In genomic region chr14:67583711-67584644, GRCh38 we compare ENCODE assay signal across 8 cellular contexts. TPM values are rescaled to one million over a fixed set of nuclear protein-coding genes. Genes with fewer than 3 reads are reported as not detected.
DNase-seq lines count a peak whose midpoint lies in the region; ATAC-seq and TF ChIP-seq lines count a peak whose summit lies in the region.

No MANE protein-coding gene starts in this region.

- no peaks in the 10 kb centered on the region for H3K27me3 Mint-ChIP-seq in naive thymus-derived CD8-positive, alpha-beta T cell

- H3K27ac Mint-ChIP-seq in naive thymus-derived CD8-positive, alpha-beta T cell: peak overlapping the region in 2 of 10 donors; percentile 19 to 40

- no peaks in the 10 kb centered on the region for H3K9me3 Mint-ChIP-seq in naive thymus-derived CD8-positive, alpha-beta T cell

- DNase-seq in AG20443 (ENCODE audit: low spot score) (peak; percentile 74), GM03348 (ENCODE audit: low spot score) (peak; percentile 75), T-helper 9 cell (peak; percentile 10), erythroblast (lab: John Stamatoyannopoulos, UW) (peak; percentile 65 to 78)
- DNase-seq in naive thymus-derived CD8-positive, alpha-beta T cell: peak in 4 of 10 donors; percentile 30 to 42 (median 35)
- no peak for DNase-seq in NK-92 treated with Interleukin-12 subunit alpha and Interleukin-12 subunit beta, amount 100 ng/mL, for 24 hours (lab: John Stamatoyannopoulos, UW)

- no peak for TF ChIP-seq EP300 in Ishikawa (IDR thresholded peaks at IDR 0.05; ENCODE audit: borderline replicate concordance)

- peak; percentile 79 for TF ChIP-seq RAD21 in Ishikawa (IDR thresholded peaks at IDR 0.05; ENCODE audit: low read depth)

- TF ChIP-seq POLR2A in erythroblast (IDR thresholded peaks at IDR 0.05; ENCODE audit: low read length): no peak

- H3K4me3 Mint-ChIP-seq in naive thymus-derived CD8-positive, alpha-beta T cell: no peak overlapping the region

- H3K4me1 Mint-ChIP-seq in naive thymus-derived CD8-positive, alpha-beta T cell: no peaks in the 10 kb centered on the region

- H3K36me3 Mint-ChIP-seq in naive thymus-derived CD8-positive, alpha-beta T cell: peaks cover 0 to 12% (median 0%) of the 10 kb centered on the region in 3 donors

- ATAC-seq in naive thymus-derived CD8-positive, alpha-beta T cell: peak; percentile 53 to 81
- ATAC-seq in HG02571 (IDR thresholded peaks at IDR 0.05; ENCODE audit: unreplicated experiment): no peak

- POLR2A ChIA-PET in naive thymus-derived CD8-positive, alpha-beta T cell (lab: Charles Lee): no interaction called here

TF ChIP-seq in Ishikawa, 13 proteins besides CTCF, POLR2A, EP300 and RAD21:
- TF ChIP-seq TCF12 (IDR thresholded peaks at IDR 0.05; ENCODE audit: low read depth) (no peak), ZBTB7A (IDR thresholded peaks at IDR 0.05; ENCODE audit: low read depth) (no peak), FOXM1 (IDR thresholded peaks at IDR 0.05; ENCODE audit: borderline replicate concordance, low read depth) (no peak), YY1 (IDR thresholded peaks at IDR 0.05; ENCODE audit: low read depth) (no peak), MAX (IDR thresholded peaks at IDR 0.05) (no peak), NFIC (IDR thresholded peaks at IDR 0.05) (no peak), CREB1 (IDR thresholded peaks at IDR 0.05; ENCODE audit: low read depth) (no peak), EGR1 (IDR thresholded peaks at IDR 0.05) (no peak), TEAD4 (IDR thresholded peaks at IDR 0.05) (no peak), USF1 (IDR thresholded peaks at IDR 0.05) (no peak)
- TF ChIP-seq, protein P1, sequence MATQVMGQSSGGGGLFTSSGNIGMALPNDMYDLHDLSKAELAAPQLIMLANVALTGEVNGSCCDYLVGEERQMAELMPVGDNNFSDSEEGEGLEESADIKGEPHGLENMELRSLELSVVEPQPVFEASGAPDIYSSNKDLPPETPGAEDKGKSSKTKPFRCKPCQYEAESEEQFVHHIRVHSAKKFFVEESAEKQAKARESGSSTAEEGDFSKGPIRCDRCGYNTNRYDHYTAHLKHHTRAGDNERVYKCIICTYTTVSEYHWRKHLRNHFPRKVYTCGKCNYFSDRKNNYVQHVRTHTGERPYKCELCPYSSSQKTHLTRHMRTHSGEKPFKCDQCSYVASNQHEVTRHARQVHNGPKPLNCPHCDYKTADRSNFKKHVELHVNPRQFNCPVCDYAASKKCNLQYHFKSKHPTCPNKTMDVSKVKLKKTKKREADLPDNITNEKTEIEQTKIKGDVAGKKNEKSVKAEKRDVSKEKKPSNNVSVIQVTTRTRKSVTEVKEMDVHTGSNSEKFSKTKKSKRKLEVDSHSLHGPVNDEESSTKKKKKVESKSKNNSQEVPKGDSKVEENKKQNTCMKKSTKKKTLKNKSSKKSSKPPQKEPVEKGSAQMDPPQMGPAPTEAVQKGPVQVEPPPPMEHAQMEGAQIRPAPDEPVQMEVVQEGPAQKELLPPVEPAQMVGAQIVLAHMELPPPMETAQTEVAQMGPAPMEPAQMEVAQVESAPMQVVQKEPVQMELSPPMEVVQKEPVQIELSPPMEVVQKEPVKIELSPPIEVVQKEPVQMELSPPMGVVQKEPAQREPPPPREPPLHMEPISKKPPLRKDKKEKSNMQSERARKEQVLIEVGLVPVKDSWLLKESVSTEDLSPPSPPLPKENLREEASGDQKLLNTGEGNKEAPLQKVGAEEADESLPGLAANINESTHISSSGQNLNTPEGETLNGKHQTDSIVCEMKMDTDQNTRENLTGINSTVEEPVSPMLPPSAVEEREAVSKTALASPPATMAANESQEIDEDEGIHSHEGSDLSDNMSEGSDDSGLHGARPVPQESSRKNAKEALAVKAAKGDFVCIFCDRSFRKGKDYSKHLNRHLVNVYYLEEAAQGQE (IDR thresholded peaks at IDR 0.05; ENCODE audit: low read depth): no peak

RNA-seq across cellular contexts. Expression of gene PIGH, which starts 16.1 kb away (rescaled TPM):
- 10 to 100 TPM; 32.1 to 37.5 TPM for total RNA-seq in naive thymus-derived CD8-positive, alpha-beta T cell
- 10 to 100 TPM; 24.6 to 44.5 (median 35.3) TPM for polyA plus RNA-seq in naive thymus-derived CD8-positive, alpha-beta T cell

RNA-seq across cellular contexts. Expression of gene ARG2, which starts 35.7 kb away (rescaled TPM):
- 1 to 10 TPM in 1 of 2 experiments, under 1 TPM in 1; 0.78 to 1.1 TPM for total RNA-seq in naive thymus-derived CD8-positive, alpha-beta T cell
- under 1 TPM in 2 of 3 donors, not detected in 1; 0.32 to 0.88 TPM for polyA plus RNA-seq in naive thymus-derived CD8-positive, alpha-beta T cell

RNA-seq across cellular contexts. Expression of gene PLEKHH1, which starts 50.9 kb away (rescaled TPM):
- total RNA-seq in naive thymus-derived CD8-positive, alpha-beta T cell: 1 to 10 TPM; 1.0 to 1.4 TPM
- polyA plus RNA-seq in naive thymus-derived CD8-positive, alpha-beta T cell: under 1 TPM in 2 of 3 donors, not detected in 1; 0.06 to 0.07 TPM
